ENCODE assay signal across 8 cellular contexts in the genomic region with DNA sequence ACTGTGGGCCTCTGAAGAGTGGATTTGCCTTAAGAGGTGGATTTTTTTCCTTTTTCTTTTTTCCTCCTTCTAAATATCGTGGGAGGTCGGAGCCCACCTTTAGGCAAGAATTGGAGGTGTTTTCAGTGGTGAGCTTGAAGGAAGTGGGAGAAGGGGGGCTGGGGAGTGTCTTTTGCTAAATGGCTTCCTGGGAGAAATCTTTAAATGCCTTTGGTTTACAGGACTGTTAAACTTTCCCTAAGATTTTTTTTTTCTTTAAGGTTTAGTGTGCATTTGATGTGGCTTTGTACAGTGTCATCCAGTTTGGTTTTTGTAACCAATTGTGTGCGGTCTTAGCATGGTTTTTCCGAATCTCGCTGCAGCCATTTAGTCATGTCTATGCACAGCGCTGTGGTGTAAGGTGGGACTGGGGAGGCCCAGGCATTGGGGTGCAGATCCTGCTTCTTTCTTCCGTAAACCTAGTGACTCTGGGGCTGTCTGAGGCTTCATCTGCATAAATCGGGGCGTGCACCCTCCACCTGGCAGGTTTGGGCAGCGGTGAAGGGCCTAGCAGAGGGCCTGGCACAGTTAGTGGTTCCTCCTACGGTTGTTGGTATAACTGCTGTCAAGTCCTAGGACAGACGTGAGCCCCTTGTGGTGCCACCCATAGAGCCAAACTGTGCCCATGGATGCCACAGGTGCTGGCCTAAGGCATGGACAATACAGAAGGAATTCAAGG. TPM values are rescaled to one million over a fixed set of nuclear protein-coding genes. Genes with fewer than 3 reads are reported as not detected.
DNase-seq lines count a peak whose midpoint lies in the region; ATAC-seq, FAIRE-seq and TF ChIP-seq lines count a peak whose summit lies in the region.

No MANE protein-coding gene starts in this region.

- POLR2A ChIA-PET in CD8-positive, alpha-beta T cell (lab: Charles Lee): interaction anchor here (0.6 to 4.7 kb wide), 5 partner anchors 11 to 121 kb away, joined by 3 to 33 read pairs (median 4); no protein-coding TSS in a partner anchor
- POLR2A ChIA-PET in HepG2 (lab: Yijun Ruan, JAX): no interaction called here

- no peaks in the 10 kb centered on the region for H3K9me3 Mint-ChIP-seq in CD8-positive, alpha-beta T cell

- no peak for TF ChIP-seq EP300 in HepG2 (IDR thresholded peaks at IDR 0.05; ENCODE audit: low read depth in 2 of 2, low read length in 2 of 2)
- TF ChIP-seq EP300 in HepG2 (CRISPR knock-in tag; IDR thresholded peaks at IDR 0.05; ENCODE audit: borderline replicate concordance): no peak

- no peaks in the 10 kb centered on the region for H3K36me3 ChIP-seq in CD8-positive, alpha-beta T cell (ENCODE audit: insufficient read depth, low read length)
- no peaks in the 10 kb centered on the region for H3K36me3 ChIP-seq in breast epithelium
- peaks cover 3 to 5% of the 10 kb centered on the region in 2 experiments; a peak in 3 of 5 replicates for H3K36me3 ChIP-seq in HepG2 (replicated peaks in 1 of 2; ENCODE audit: control insufficient read depth in 1 of 2, insufficient read depth in 2 of 2, low read length in 2 of 2)

- H3K79me2 ChIP-seq in HepG2 (ENCODE audit: insufficient read depth, low read length): peaks cover 49% of the 10 kb centered on the region

- H3K27ac Mint-ChIP-seq in CD8-positive, alpha-beta T cell: peak overlapping the region; percentile 97

- peaks cover 10% of the 10 kb centered on the region for H3K36me3 Mint-ChIP-seq in CD8-positive, alpha-beta T cell

- in situ Hi-C loops in HepG2 (cut with HindIII; ENCODE audit: extremely low pct_ligation_motif_present, low pct_unique_long_range_greater_than_20kb): loop anchor here (25.0 kb wide), 1 partner anchor 342 kb away; a partner anchor contains a TSS

- peak overlapping the region; percentile 78 for H3K27ac ChIP-seq in CD8-positive, alpha-beta T cell (ENCODE audit: low read depth, low read length)
- H3K27ac ChIP-seq in HL-60 (replicated peaks) (peak overlapping the region; percentile 73), breast epithelium (peak overlapping the region; percentile 99 to 100), HepG2 (ENCODE audit: extremely low read length, insufficient read depth, low read length) (peak overlapping the region; percentile 85)

- 0% methylated on average over 5 of the region's 12 CpGs for WGBS in HepG2 (ENCODE audit: low lambda C conversion rate)

- H3K4me1 ChIP-seq in CD8-positive, alpha-beta T cell (ENCODE audit: insufficient read depth, low read length): peaks cover 55% of the 10 kb centered on the region
- peaks cover 20 to 28% of the 10 kb centered on the region in 2 donors for H3K4me1 ChIP-seq in breast epithelium
- peaks cover 63% of the 10 kb centered on the region for H3K4me1 ChIP-seq in HepG2 (ENCODE audit: insufficient read depth, low read length)

- peaks cover 46% of the 10 kb centered on the region for H4K20me1 ChIP-seq in HepG2 (ENCODE audit: insufficient read depth, low read length)

- peak; percentile 40 to 91 (median 74) for DNase-seq in CD8-positive, alpha-beta T cell
- DNase-seq in HL-60 (ENCODE audit: low read depth in 1 of 2, low spot score in 1 of 2) (peak in 1 of 2 experiments; percentile 79), breast epithelium (ENCODE audit: low spot score in 2 of 2) (peak in 1 of 2 donors; percentile 58), HepG2 (ENCODE audit: low spot score) (no peak)
- DNase-seq in stimulated activated CD4-positive, alpha-beta T cell treated with anti-CD3 and anti-CD28 coated beads, TNF-alpha, amount 100 ng/mL, for 4 hours (ENCODE audit: low read depth in 3 of 3): peak in 2 of 3 experiments; percentile 43 to 55

- no peaks in the 10 kb centered on the region for H3K9me3 ChIP-seq in CD8-positive, alpha-beta T cell (ENCODE audit: low read length)
- H3K9me3 ChIP-seq in breast epithelium: no peaks in the 10 kb centered on the region
- H3K9me3 ChIP-seq in HepG2 (ENCODE audit: low read length): no peaks in the 10 kb centered on the region

- TF ChIP-seq CTCF in CD8-positive, alpha-beta T cell (IDR thresholded peaks at IDR 0.05): no peak
- TF ChIP-seq CTCF in HL-60 (IDR thresholded peaks at IDR 0.05; ENCODE audit: insufficient read depth, low read length) (no peak), WI38 (IDR thresholded peaks at IDR 0.05; ENCODE audit: low read depth, low read length) (no peak), breast epithelium (IDR thresholded peaks at IDR 0.05) (no peak), HepG2 (CRISPR knock-in tag; IDR thresholded peaks at IDR 0.05) (no peak)

- TF ChIP-seq RAD21 in HepG2 (CRISPR knock-in tag; IDR thresholded peaks at IDR 0.05): no peak

- no peaks in the 10 kb centered on the region for H3K27me3 ChIP-seq in CD8-positive, alpha-beta T cell (ENCODE audit: insufficient read depth, low read length)
- H3K27me3 ChIP-seq in HL-60 (ENCODE audit: insufficient read depth, poor library complexity, severe bottlenecking) (no peaks in the 10 kb centered on the region), breast epithelium (no peaks in the 10 kb centered on the region), HepG2 (ENCODE audit: control insufficient read depth in 1 of 2, insufficient read depth in 2 of 2, low read length in 2 of 2) (no peaks in the 10 kb centered on the region)

- H3K4me2 ChIP-seq in HepG2 (ENCODE audit: low read depth, low read length): peak overlapping the region; percentile 91

- peak; percentile 73 for ATAC-seq in CD8-positive, alpha-beta T cell
- ATAC-seq in HepG2: peak; percentile 35
- no peak for ATAC-seq in HG02981 (IDR thresholded peaks at IDR 0.05; ENCODE audit: unreplicated experiment)
- ATAC-seq in HG03097 (IDR thresholded peaks at IDR 0.05; ENCODE audit: low FRiP score, unreplicated experiment): no peak

- peak overlapping the region; percentile 92 for H3K4me3 Mint-ChIP-seq in CD8-positive, alpha-beta T cell

- peak overlapping the region; percentile 63 for H3K4me3 ChIP-seq in CD8-positive, alpha-beta T cell (ENCODE audit: low read depth, low read length)
- H3K4me3 ChIP-seq in HL-60 (replicated peaks; ENCODE audit: insufficient read depth, low read length): peak overlapping the region; percentile 51
- H3K4me3 ChIP-seq in WI38 (ENCODE audit: low read depth, low read length): peak overlapping the region; percentile 78
- peak overlapping the region; percentile 66 to 89 (median 73) for H3K4me3 ChIP-seq in breast epithelium
- peak overlapping the region; percentile 73 to 88 (median 74) for H3K4me3 ChIP-seq in HepG2 (replicated peaks in 1 of 3; ENCODE audit: insufficient read depth in 1 of 3, low read depth in 2 of 3, low read length in 3 of 3)

- intact Hi-C loops in CD8-positive, alpha-beta T cell (cut with DNase I, micrococcal nuclease): loop anchor here (2.0 to 10.0 kb wide), 7 partner anchors 14 to 960 kb away; a partner anchor contains a TSS
- intact Hi-C loops in breast epithelium (cut with DNase I; ENCODE audit: low total_unique reads): loop anchor here (10.0 kb wide), 1 partner anchor 80 kb away; no protein-coding TSS in a partner anchor
- intact Hi-C loops in HepG2 (cut with micrococcal nuclease; ENCODE audit: unreplicated experiment): no loop called here

- H3K9ac ChIP-seq in HepG2 (ENCODE audit: insufficient read depth, low read depth, low read length): peak overlapping the region; percentile 88

- FAIRE-seq in HepG2 (lab: Jason Lieb, UNC): no peak

- no peaks in the 10 kb centered on the region for H3K27me3 Mint-ChIP-seq in CD8-positive, alpha-beta T cell (ENCODE audit: low read depth)

- TF ChIP-seq POLR2A in breast epithelium (IDR thresholded peaks at IDR 0.05) (no peak), HepG2 (IDR thresholded peaks at IDR 0.05; ENCODE audit: insufficient read depth in 1 of 2, low read depth in 2 of 2, low read length in 2 of 2) (peak in 1 of 2 experiments; percentile 1; a peak in 1 of 4 replicates)

- no peak overlapping the region for H2AFZ ChIP-seq in HepG2 (ENCODE audit: low read length)

- H3K4me1 Mint-ChIP-seq in CD8-positive, alpha-beta T cell (ENCODE audit: low read depth): peaks cover 60% of the 10 kb centered on the region

- CTCF ChIA-PET in CD8-positive, alpha-beta T cell (lab: Charles Lee): interaction anchor here (0.6 kb wide), 1 partner anchor 45 kb away, joined by 3 read pairs; no protein-coding TSS in a partner anchor
- CTCF ChIA-PET in HepG2 (lab: Yijun Ruan, JAX; ENCODE audit: low intra/inter-chr PET ratio, low total read pairs): no interaction called here

- TSS peak; percentile 61 for BruUV-seq in HepG2 (replicated peaks; lab: Mats Ljungman, UMichigan)

TF ChIP-seq in HepG2, 621 proteins besides CTCF, POLR2A, EP300 and RAD21 (continues in another document):
- peak; percentile 13; the same call in 1 of the 2 replicates for TF ChIP-seq STAG1 (CRISPR knock-in tag; IDR thresholded peaks at IDR 0.05)
- no peak for TF ChIP-seq JDP2 (CRISPR knock-in tag; IDR thresholded peaks at IDR 0.05; ENCODE audit: borderline replicate concordance)
- no peak for TF ChIP-seq ZNF431 (CRISPR knock-in tag; IDR thresholded peaks at IDR 0.05; ENCODE audit: borderline replicate concordance, low read depth)

RNA-seq across cellular contexts. Expression of a gene that starts 1.3 kb away (rescaled TPM):
- 100 to 1,000 TPM; 234 to 251 TPM for total RNA-seq in CD8-positive, alpha-beta T cell
- total RNA-seq in breast epithelium: 100 to 1,000 TPM in 2 of 3 donors, 10 to 100 TPM in 1; 95.9 to 143 (median 102) TPM
- 37.4 TPM in 2 replicates for total RNA-seq in HepG2 (2016; rRNA removed; fragmentation: Illumina TruSeq; extraction: Trizol)
- 20.7 and 24.3 TPM in 2 replicates for total RNA-seq in HepG2 (2016; cell fraction: cytosol; rRNA removed; fragmentation: Illumina TruSeq; extraction: Trizol; ENCODE audit: low read depth)
- total RNA-seq in HepG2 (2016; cell fraction: insoluble cytoplasmic fraction; rRNA removed; fragmentation: Illumina TruSeq; extraction: Trizol): 27.7 and 37.0 TPM in 2 replicates
- total RNA-seq in HepG2 (2016; cell fraction: membrane; rRNA removed; fragmentation: Illumina TruSeq; extraction: Trizol): 20.9 TPM in 2 replicates
- 41.7 and 49.5 TPM in 2 replicates for total RNA-seq in HepG2 (2016; cell fraction: nucleus; rRNA removed; fragmentation: Illumina TruSeq; extraction: Trizol)
- 18.9 and 20.8 TPM in 2 replicates for polyA plus RNA-seq in HepG2 (2011; rRNA removed)
- polyA plus RNA-seq in HepG2 (2011; cell fraction: cytosol; rRNA removed): 11.9 and 12.5 TPM in 2 replicates
- polyA plus RNA-seq in HepG2 (2011; cell fraction: nucleus; rRNA removed): 87.0 and 122 TPM in 2 replicates
- polyA plus RNA-seq in HepG2 (2012): 55.6 and 57.4 TPM in 2 replicates
- 4.0 TPM in 2 replicates for polyA plus RNA-seq in HepG2 (2016; cell fraction: cytosol; fragmentation: Illumina TruSeq; extraction: Trizol; ENCODE audit: low read depth)
- 25.0 and 33.7 TPM in 2 replicates for polyA plus RNA-seq in HepG2 (2016; cell fraction: insoluble cytoplasmic fraction; fragmentation: Illumina TruSeq; extraction: Trizol; ENCODE audit: low read depth)
- polyA plus RNA-seq in HepG2 (2016; cell fraction: membrane; fragmentation: Illumina TruSeq; extraction: Trizol; ENCODE audit: low read depth): 8.5 and 10.2 TPM in 2 replicates
- polyA plus RNA-seq in HepG2 (2016; cell fraction: nucleus; fragmentation: Illumina TruSeq; extraction: Trizol; ENCODE audit: insufficient read depth, low read depth): 100 and 106 TPM in 2 replicates
- 72.0 and 116 TPM in 2 replicates for polyA minus RNA-seq in HepG2 (2011; rRNA and poly(A)+ RNA removed; ENCODE audit: low replicate concordance)
- 23.3 and 31.5 TPM in 2 replicates for polyA minus RNA-seq in HepG2 (2011; cell fraction: cytosol; rRNA and poly(A)+ RNA removed)
- polyA minus RNA-seq in HepG2 (2011; cell fraction: nucleus; rRNA and poly(A)+ RNA removed): 52.6 and 56.1 TPM in 2 replicates

Comparison
In these comparisons a context has a peak if more than half of its experiments do, and no peak if none do; other contexts are left out.
1. ATAC-seq: peak in CD8-positive, alpha-beta T cell (single experiment) and HepG2 (single experiment); none in HG02981 (single experiment) and HG03097 (single experiment).
2. Peak in every context shown above with its lines, with median percentiles within 50 percentile points of each other: H3K27ac ChIP-seq and H3K4me3 ChIP-seq.